20 cellular contexts compared by ENCODE assay signal in genomic region chr6:13147396-13148181, GRCh38.
DNase-seq lines count a peak whose midpoint lies in the region; ATAC-seq, FAIRE-seq and TF ChIP-seq lines count a peak whose summit lies in the region.
"Had no signal": no experiment of that assay in that cellular context is flagged by ENCODE, and none has a peak within 500 bp of the region (broad histone marks: within the 10 kb centered on the region; RNA-seq: fewer than 3 reads in every experiment).

No MANE protein-coding gene starts in this region.

- H3F3A ChIP-seq in DOHH2 (ENCODE audit: control insufficient read depth, insufficient read depth), result no peaks in the 10 kb centered on the region

- CTCF ChIA-PET in OCI-LY7 (lab: Charles Lee; ENCODE audit: unreplicated experiment), result no interaction called here

- TF ChIP-seq CTCF in DOHH2 (IDR thresholded peaks at IDR 0.05; ENCODE audit: low read depth, low read length, poor library complexity, severe bottlenecking) (peak; percentile 25), OCI-LY7 (conservative IDR thresholded peaks at IDR 0.05; ENCODE audit: low read length) (peak; percentile 65), ascending aorta (IDR thresholded peaks at IDR 0.05) (no peak), mucosa of descending colon (IDR thresholded peaks at IDR 0.05) (no peak)

- peak; percentile 15 for DNase-seq in OCI-LY7 (ENCODE audit: low spot score)
- DNase-seq in left kidney (ENCODE audit: low read depth, low spot score), result peak; percentile 51
- DNase-seq in small intestine, result peak; percentile 17
- DNase-seq in ascending aorta (ENCODE audit: low spot score in 2 of 2), result no peak
- DNase-seq in stimulated activated CD4-positive, alpha-beta T cell treated with anti-CD3 and anti-CD28 coated beads, Interleukin-1b, Interleukin-23, amount 100 ng/mL, for 48 hours, result no peak
- DNase-seq in mucosa of descending colon, result no peak
- DNase-seq: AML-193; Caco-2; CD4-positive, CD25-positive, alpha-beta regulatory T cell; GF-D8; MV-4-11; NCI-H187; NCI-H226; NCI-H524; NCI-H82; SJCRH30 had no signal

- 12 to 52% (median 33%) methylated on average over 3 of the region's 3 CpGs for WGBS in small intestine, 3 donors

- H3K9me3 ChIP-seq in DOHH2 (ENCODE audit: control insufficient read depth, insufficient read depth, low read length) (no peaks in the 10 kb centered on the region), OCI-LY7 (ENCODE audit: low read length) (no peaks in the 10 kb centered on the region), small intestine (ENCODE audit: control insufficient read depth, low read depth) (no peaks in the 10 kb centered on the region), ascending aorta (no peaks in the 10 kb centered on the region), mucosa of descending colon (no peaks in the 10 kb centered on the region)
- H3K9me3 ChIP-seq: Caco-2, SJCRH30 had no signal

- no peak overlapping the region for H3K27ac ChIP-seq in DOHH2 (ENCODE audit: low read depth, low read length)
- H3K27ac ChIP-seq in OCI-LY7 (ENCODE audit: low read depth, low read length, poor library complexity, severe bottlenecking), result no peak overlapping the region
- H3K27ac ChIP-seq in small intestine (ENCODE audit: low read depth in 1 of 2, low read length in 1 of 2), result no peak overlapping the region
- no peak overlapping the region for H3K27ac ChIP-seq in ascending aorta
- H3K27ac ChIP-seq: SJCRH30 had no signal

- H3K79me2 ChIP-seq in DOHH2 (ENCODE audit: control insufficient read depth, low read length) (no peaks in the 10 kb centered on the region), OCI-LY7 (ENCODE audit: insufficient read depth, low read depth, low read length) (no peaks in the 10 kb centered on the region)

- no peaks in the 10 kb centered on the region for H3K4me1 ChIP-seq in DOHH2 (ENCODE audit: control insufficient read depth, low read length)
- H3K4me1 ChIP-seq in OCI-LY7 (ENCODE audit: insufficient read depth, low read length, poor library complexity, severe bottlenecking), result no peaks in the 10 kb centered on the region
- H3K4me1 ChIP-seq in small intestine (ENCODE audit: control insufficient read depth in 2 of 2, insufficient read depth in 1 of 2, low read depth in 1 of 2, low read length in 1 of 2), result no peaks in the 10 kb centered on the region
- H3K4me1 ChIP-seq in ascending aorta, result peaks cover 0 to 9% of the 10 kb centered on the region in 2 donors
- no peaks in the 10 kb centered on the region for H3K4me1 ChIP-seq in mucosa of descending colon (ENCODE audit: low read depth)
- H3K4me1 ChIP-seq: Caco-2 had no signal

- no peaks in the 10 kb centered on the region for H3K36me3 ChIP-seq in DOHH2 (ENCODE audit: control insufficient read depth, low read length)
- H3K36me3 ChIP-seq in OCI-LY7 (ENCODE audit: insufficient read depth, low read length), result no peaks in the 10 kb centered on the region
- H3K36me3 ChIP-seq in small intestine (ENCODE audit: control insufficient read depth in 2 of 2, insufficient read depth in 2 of 2, low read length in 2 of 2), result no peaks in the 10 kb centered on the region
- no peaks in the 10 kb centered on the region for H3K36me3 ChIP-seq in ascending aorta
- no peaks in the 10 kb centered on the region for H3K36me3 ChIP-seq in mucosa of descending colon (ENCODE audit: low read depth)
- H3K36me3 ChIP-seq: SJCRH30 had no signal

- no TSS peak for BruUV-seq in OCI-LY7 (replicated peaks; lab: Mats Ljungman, UMichigan)

- no peak for ATAC-seq in mucosa of descending colon
- ATAC-seq: GM12878, GM23338, Panc1 had no signal

- no peaks in the 10 kb centered on the region for H3K9me2 ChIP-seq in DOHH2 (replicated peaks; ENCODE audit: control insufficient read depth, low read length)
- no peaks in the 10 kb centered on the region for H3K9me2 ChIP-seq in OCI-LY7 (ENCODE audit: insufficient read depth, low read length)

- H2AFZ ChIP-seq in OCI-LY7 (ENCODE audit: low read length), result no peak overlapping the region
- H2AFZ ChIP-seq: GM23338 had no signal

- H3K27me3 ChIP-seq in DOHH2 (ENCODE audit: control insufficient read depth, low read length) (0 out of 2 replicates have a peak, but pooled peaks cover under 1% of the 10 kb centered on the region), small intestine (ENCODE audit: control insufficient read depth in 2 of 2, insufficient read depth in 2 of 2, low read length in 2 of 2) (no peaks in the 10 kb centered on the region), ascending aorta (no peaks in the 10 kb centered on the region)
- H3K27me3 ChIP-seq: SJCRH30 had no signal

- H3K4me2 ChIP-seq in DOHH2 (ENCODE audit: low read length) (no peak overlapping the region), OCI-LY7 (ENCODE audit: low read length) (no peak overlapping the region)
- H3K4me2 ChIP-seq: GM23338 had no signal

- no peak for FAIRE-seq in small intestine (lab: Jason Lieb, UNC)
- FAIRE-seq: GM12878 had no signal

- intact Hi-C loops in OCI-LY7 (cut with micrococcal nuclease; ENCODE audit: unreplicated experiment), result no loop called here
- intact Hi-C loops in ascending aorta (cut with DNase I), result no loop called here
- intact Hi-C loops in mucosa of descending colon (cut with DNase I, micrococcal nuclease), result no loop called here

- POLR2A ChIA-PET in OCI-LY7 (lab: Charles Lee), result interaction anchor here (0.7 to 1.0 kb wide), 3 partner anchors 24 to 897 kb away, joined by 3 to 7 read pairs (median 4); no protein-coding TSS in a partner anchor

- no peaks in the 10 kb centered on the region for H4K20me1 ChIP-seq in DOHH2 (ENCODE audit: control insufficient read depth, insufficient read depth, low read depth, low read length)
- no peaks in the 10 kb centered on the region for H4K20me1 ChIP-seq in OCI-LY7 (ENCODE audit: insufficient read depth, low read length)

- H3K4me3 ChIP-seq in DOHH2 (ENCODE audit: low read length) (no peak overlapping the region), OCI-LY7 (ENCODE audit: low read depth, low read length, poor library complexity, severe bottlenecking) (no peak overlapping the region), small intestine (ENCODE audit: low read depth in 1 of 2, low read length in 2 of 2) (no peak overlapping the region), ascending aorta (no peak overlapping the region), mucosa of descending colon (no peak overlapping the region)
- H3K4me3 ChIP-seq: GM12878, GM23338, SJCRH30 had no signal

Comparison
In these comparisons a context has a peak if more than half of its experiments do, and no peak if none do; other contexts are left out.
1. CTCF ChIP-seq: peak in DOHH2 (single experiment) and OCI-LY7 (single experiment); none in ascending aorta (0 of 3) and mucosa of descending colon (single experiment).
2. DNase-seq: peak in OCI-LY7 (single experiment), left kidney (single experiment) and small intestine (single experiment); none in ascending aorta (0 of 2), stimulated activated CD4-positive, alpha-beta T cell treated with anti-CD3 and anti-CD28 coated beads, Interleukin-1b, Interleukin-23, amount 100 ng/mL, for 48 hours (single experiment) and mucosa of descending colon (0 of 3).